Comparison of ENCODE assay signal across 16 cellular contexts in the genomic region with DNA sequence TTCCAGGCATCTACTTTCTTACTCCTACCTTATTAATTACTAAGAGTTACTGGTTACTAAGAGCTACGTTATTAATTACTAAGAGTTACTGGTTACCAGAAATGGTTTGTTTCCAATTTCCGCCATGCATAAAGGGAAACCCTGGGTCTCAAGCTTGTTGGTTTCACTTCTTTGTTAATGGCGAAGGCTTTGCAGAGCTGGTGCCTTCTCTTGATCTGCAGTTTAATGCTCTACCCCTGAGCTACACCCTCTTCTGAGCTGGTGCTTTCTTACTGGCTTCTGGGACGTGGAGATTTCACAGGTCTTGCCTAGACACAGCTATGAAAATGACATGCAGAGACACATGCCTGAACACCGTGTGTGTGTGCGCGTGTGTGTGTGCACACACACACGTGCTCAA. TPM values are rescaled to one million over a fixed set of nuclear protein-coding genes. Genes with fewer than 3 reads are reported as not detected.
DNase-seq lines count a peak whose midpoint lies in the region; ATAC-seq and TF ChIP-seq lines count a peak whose summit lies in the region.
"Had no signal": no experiment of that assay in that cellular context is flagged by ENCODE, and none has a peak within 500 bp of the region (broad histone marks: within the 10 kb centered on the region; RNA-seq: fewer than 3 reads in every experiment).

No MANE protein-coding gene starts in this region.

- intact Hi-C loops in IMR-90 (cut with micrococcal nuclease) = loop anchor here (2.0 kb wide), 1 partner anchor 63 kb away; no protein-coding TSS in a partner anchor
- intact Hi-C loops in OCI-LY7 (cut with micrococcal nuclease; ENCODE audit: unreplicated experiment) = no loop called here
- intact Hi-C loops in CD4-positive, alpha-beta memory T cell (cut with micrococcal nuclease) = no loop called here

- peak overlapping the region; percentile 96 for H3K4ac ChIP-seq in IMR-90 (ENCODE audit: low read depth, low read length)

- H3K4me2 ChIP-seq in IMR-90 (ENCODE audit: low read depth, low read length) (peak overlapping the region; percentile 60; the same call in 1 of the 2 replicates), smooth muscle cell (peak overlapping the region; percentile 46), OCI-LY7 (ENCODE audit: low read length) (no peak overlapping the region)

- H3K18ac ChIP-seq in IMR-90 (ENCODE audit: low read depth, low read length) = peak overlapping the region; percentile 88; the same call in 1 of the 2 replicates

- H3K36me3 ChIP-seq in IMR-90 (ENCODE audit: control insufficient read depth, insufficient read depth, low read length) = no peaks in the 10 kb centered on the region
- no peaks in the 10 kb centered on the region for H3K36me3 ChIP-seq in smooth muscle cell (ENCODE audit: low read depth)
- no peaks in the 10 kb centered on the region for H3K36me3 ChIP-seq in OCI-LY7 (ENCODE audit: insufficient read depth, low read length)
- H3K36me3 ChIP-seq in CD4-positive, alpha-beta memory T cell (ENCODE audit: insufficient read depth, low read length) = no peaks in the 10 kb centered on the region
- H3K36me3 ChIP-seq: left lung had no signal

- H4K91ac ChIP-seq in IMR-90 (ENCODE audit: insufficient read depth, low read depth, low read length) = peak overlapping the region; percentile 87

- dilution Hi-C loops in IMR-90 (cut with HindIII; ENCODE audit: low sequenced_read_pairs, unreplicated experiment) = no loop called here

- no TSS peak for BruUV-seq in IMR-90 (replicated peaks; lab: Mats Ljungman, UMichigan)
- BruUV-seq in OCI-LY7 (replicated peaks; lab: Mats Ljungman, UMichigan) = no TSS peak

- no peaks in the 10 kb centered on the region for H3K9me3 Mint-ChIP-seq in chondrocyte (ENCODE audit: low read depth)
- H3K9me3 Mint-ChIP-seq in CD4-positive, alpha-beta memory T cell = peaks cover 0 to 2% (median 0%) of the 10 kb centered on the region in 8 donors
- H3K9me3 Mint-ChIP-seq: dendritic cell treated with granulocyte-macrophage colony-stimulating factor and Interleukin-4, amounts not matched to agents 40 ng/mL and 50 ng/mL, for 4 days; stimulated activated effector memory CD8-positive, alpha-beta T cell treated with anti-CD3 and anti-CD28 coated beads, Interleukin-12 subunit alpha, Interleukin-12 subunit beta, amount 100 ng/mL, for 72 hours; T-helper 2 cell treated with Interferon-gamma antibody and Interleukin-4, amounts not matched to agents 5 μg/mL and 100 μg/mL, for 36 hours had no signal

- H3K9me1 ChIP-seq in IMR-90 (ENCODE audit: insufficient read depth, low read length) = peaks cover 25% of the 10 kb centered on the region

- TF ChIP-seq POLR2A in IMR-90 (IDR thresholded peaks at IDR 0.05; ENCODE audit: low read depth, low read length) = no peak

- H3K9ac ChIP-seq in IMR-90 (ENCODE audit: low read depth, low read length) = no peak overlapping the region
- no peak overlapping the region for H3K9ac ChIP-seq in smooth muscle cell (ENCODE audit: low read depth)

- H3K4me1 Mint-ChIP-seq in chondrocyte (ENCODE audit: low read depth) = peaks cover 54% of the 10 kb centered on the region
- peaks cover 0 to 1% (median 0%) of the 10 kb centered on the region in 4 donors for H3K4me1 Mint-ChIP-seq in CD4-positive, alpha-beta memory T cell

- peak overlapping the region; percentile 91 for H3K14ac ChIP-seq in IMR-90 (replicated peaks; ENCODE audit: low read depth, low read length)

- no peaks in the 10 kb centered on the region for H3K27me3 Mint-ChIP-seq in chondrocyte (ENCODE audit: low read depth)
- peaks cover 1 to 4% of the 10 kb centered on the region in 2 donors for H3K27me3 Mint-ChIP-seq in CD4-positive, alpha-beta memory T cell
- H3K27me3 Mint-ChIP-seq: activated naive CD8-positive, alpha-beta T cell; dendritic cell treated with granulocyte-macrophage colony-stimulating factor and Interleukin-4, amounts not matched to agents 40 ng/mL and 50 ng/mL, for 4 days had no signal

- H3K4me3 ChIP-seq in IMR-90 (ENCODE audit: insufficient read depth, low read depth, low read length) (no peak overlapping the region), smooth muscle cell (no peak overlapping the region), OCI-LY7 (ENCODE audit: low read depth, low read length, poor library complexity, severe bottlenecking) (no peak overlapping the region)
- H3K4me3 ChIP-seq in CD4-positive, alpha-beta memory T cell (ENCODE audit: low read length in 2 of 2) = no peak overlapping the region
- H3K4me3 ChIP-seq: left lung had no signal

- peak overlapping the region; percentile 92 for H3K23ac ChIP-seq in IMR-90 (ENCODE audit: low read depth, low read length)

- peaks cover 5 to 10% of the 10 kb centered on the region in 2 experiments; a peak in 2 of 4 replicates for H3K79me1 ChIP-seq in IMR-90 (ENCODE audit: low read depth in 1 of 2, low read length in 2 of 2)

- TF ChIP-seq RAD21 in IMR-90 (IDR thresholded peaks at IDR 0.05; ENCODE audit: low read length) = no peak

- H2BK20ac ChIP-seq in IMR-90 (ENCODE audit: low read depth, low read length) = peak overlapping the region; percentile 99

- DNase-seq in IMR-90 (no peak), chondrocyte (ENCODE audit: low spot score) (no peak), smooth muscle cell (lab: John Stamatoyannopoulos, UW; ENCODE audit: unreplicated experiment) (no peak), SKM-1 (lab: John Stamatoyannopoulos, UW; ENCODE audit: unreplicated experiment) (no peak), OCI-LY7 (ENCODE audit: low spot score) (no peak), T1000 (lab: John Stamatoyannopoulos, UW) (no peak)
- DNase-seq in CD4-positive, alpha-beta memory T cell = no peak
- DNase-seq: COR-L47, left lung had no signal

- in situ Hi-C loops in IMR-90 (cut with MboI; ENCODE audit: low sequenced_read_pairs) = no loop called here

- peaks cover 4% of the 10 kb centered on the region for H3F3A ChIP-seq in smooth muscle cell (ENCODE audit: low read depth)

- no peaks in the 10 kb centered on the region for H3K79me2 ChIP-seq in smooth muscle cell (ENCODE audit: low read depth)
- H3K79me2 ChIP-seq in OCI-LY7 (ENCODE audit: insufficient read depth, low read depth, low read length) = no peaks in the 10 kb centered on the region

- H3K27ac ChIP-seq in IMR-90 (ENCODE audit: insufficient read depth, low read length) (peak overlapping the region; percentile 53; the same call in 1 of the 2 replicates), smooth muscle cell (ENCODE audit: low read depth) (peak overlapping the region; percentile 84), OCI-LY7 (ENCODE audit: low read depth, low read length, poor library complexity, severe bottlenecking) (no peak overlapping the region)
- H3K27ac ChIP-seq in CD4-positive, alpha-beta memory T cell (ENCODE audit: low read depth, low read length) = no peak overlapping the region
- H3K27ac ChIP-seq: left lung had no signal

- H3K27me3 ChIP-seq in IMR-90 (ENCODE audit: control insufficient read depth, insufficient read depth, low read length) (no peaks in the 10 kb centered on the region), smooth muscle cell (ENCODE audit: low read depth) (no peaks in the 10 kb centered on the region)
- H3K27me3 ChIP-seq in CD4-positive, alpha-beta memory T cell (ENCODE audit: insufficient read depth, low read length) = no peaks in the 10 kb centered on the region
- H3K27me3 ChIP-seq: left lung had no signal

- H3K9me3 ChIP-seq in IMR-90 (ENCODE audit: control insufficient read depth, insufficient read depth, low read length) (no peaks in the 10 kb centered on the region), smooth muscle cell (replicated peaks; ENCODE audit: low read depth) (no peaks in the 10 kb centered on the region), OCI-LY7 (ENCODE audit: low read length) (no peaks in the 10 kb centered on the region)
- H3K9me3 ChIP-seq in CD4-positive, alpha-beta memory T cell (ENCODE audit: control insufficient read depth in 1 of 2, low read length in 2 of 2) = no peaks in the 10 kb centered on the region
- H3K9me3 ChIP-seq: left lung had no signal

- peak overlapping the region; percentile 18 for H3K4me3 Mint-ChIP-seq in chondrocyte (ENCODE audit: unreplicated experiment)
- H3K4me3 Mint-ChIP-seq in CD4-positive, alpha-beta memory T cell = no peak overlapping the region
- H3K4me3 Mint-ChIP-seq: activated naive CD8-positive, alpha-beta T cell; dendritic cell treated with granulocyte-macrophage colony-stimulating factor and Interleukin-4, amounts not matched to agents 40 ng/mL and 50 ng/mL, for 4 days; stimulated activated effector memory CD8-positive, alpha-beta T cell treated with anti-CD3 and anti-CD28 coated beads, Interleukin-12 subunit alpha, Interleukin-12 subunit beta, amount 100 ng/mL, for 72 hours; T-helper 2 cell treated with Interferon-gamma antibody and Interleukin-4, amounts not matched to agents 5 μg/mL and 100 μg/mL, for 36 hours had no signal

- H4K8ac ChIP-seq in IMR-90 (ENCODE audit: low read depth in 2 of 2, low read length in 2 of 2) = peak overlapping the region; percentile 64 to 88

- H2AK9ac ChIP-seq in IMR-90 (replicated peaks; ENCODE audit: low read depth, low read length, poor library complexity) = peak overlapping the region; percentile 86

- peak overlapping the region; percentile 71; the same call in 1 of the 2 replicates for H3K56ac ChIP-seq in IMR-90 (ENCODE audit: extremely low read depth, insufficient read depth, low read length)

- H3K9me2 ChIP-seq in OCI-LY7 (ENCODE audit: insufficient read depth, low read length) = no peaks in the 10 kb centered on the region

- WGBS in IMR-90 (ENCODE audit: extremely low coverage in 2 of 2, insufficient read length in 1 of 2), 2 experiments = 100% methylated on average over 5 of the region's 8 CpGs; no CpG with 5 or more reads in 1 of the 2 experiments
- WGBS in smooth muscle cell (ENCODE audit: low lambda C conversion rate) = 93% methylated on average over 8 of the region's 8 CpGs

- H2AFZ ChIP-seq in IMR-90 (replicated peaks; ENCODE audit: low read length, poor library complexity) (no peak overlapping the region), smooth muscle cell (ENCODE audit: low read depth) (no peak overlapping the region), OCI-LY7 (ENCODE audit: low read length) (no peak overlapping the region)

- H3K4me1 ChIP-seq in IMR-90 (ENCODE audit: control insufficient read depth, insufficient read depth, low read length) (peaks cover 14% of the 10 kb centered on the region), smooth muscle cell (ENCODE audit: low read depth) (peaks cover 4% of the 10 kb centered on the region), OCI-LY7 (ENCODE audit: insufficient read depth, low read length, poor library complexity, severe bottlenecking) (no peaks in the 10 kb centered on the region)
- H3K4me1 ChIP-seq in CD4-positive, alpha-beta memory T cell (ENCODE audit: insufficient read depth, low read length) = no peaks in the 10 kb centered on the region
- H3K4me1 ChIP-seq: left lung had no signal

- peak overlapping the region; percentile 98 for H2BK120ac ChIP-seq in IMR-90 (ENCODE audit: low read depth, low read length)

- H2AK5ac ChIP-seq in IMR-90 (ENCODE audit: low read depth, low read length) = peak overlapping the region; percentile 98

- no peak for TF ChIP-seq CTCF in IMR-90 (conservative IDR thresholded peaks at IDR 0.05; ENCODE audit: low read depth, low read length)
- no peak for TF ChIP-seq CTCF in chondrocyte (IDR thresholded peaks at IDR 0.05)
- no peak for TF ChIP-seq CTCF in smooth muscle cell (IDR thresholded peaks at IDR 0.05; ENCODE audit: borderline replicate concordance, insufficient read depth, poor library complexity, severe bottlenecking)
- TF ChIP-seq CTCF in OCI-LY7 (conservative IDR thresholded peaks at IDR 0.05; ENCODE audit: low read length) = no peak

- H2BK15ac ChIP-seq in IMR-90 (ENCODE audit: low read depth, low read length) = peak overlapping the region; percentile 91; the same call in 2 of the 3 replicates

- peak overlapping the region; percentile 69; the same call in 1 of the 2 replicates for H4K5ac ChIP-seq in IMR-90 (ENCODE audit: low read depth, low read length)

- ATAC-seq in GM19463 (IDR thresholded peaks at IDR 0.05; ENCODE audit: unreplicated experiment) = peak; percentile 53
- ATAC-seq in IMR-90 (ENCODE audit: low read depth) = no peak

- CTCF ChIA-PET in IMR-90 (lab: Yijun Ruan, JAX) (interaction anchor here (0.7 to 1.3 kb wide), 2 partner anchors 15 to 198 kb away, joined by 3 read pairs; no protein-coding TSS in a partner anchor), OCI-LY7 (lab: Charles Lee; ENCODE audit: unreplicated experiment) (no interaction called here)
- CTCF ChIA-PET in CD4-positive, alpha-beta memory T cell (lab: Charles Lee; ENCODE audit: partially characterized antibody) = interaction anchor here (1.0 to 1.8 kb wide), 3 partner anchors 10 to 50 kb away, joined by 3 to 4 read pairs (median 3); no protein-coding TSS in a partner anchor

- POLR2A ChIA-PET in IMR-90 (lab: Charles Lee; ENCODE audit: unreplicated experiment) (interaction anchor here (0.7 to 1.5 kb wide), 2 partner anchors 10 to 20 kb away, joined by 3 to 5 read pairs; no protein-coding TSS in a partner anchor), OCI-LY7 (lab: Charles Lee) (interaction anchor here (0.9 kb wide), 1 partner anchor 474 kb away, joined by 3 read pairs; no protein-coding TSS in a partner anchor)
- POLR2A ChIA-PET in CD4-positive, alpha-beta memory T cell (lab: Charles Lee; ENCODE audit: partially characterized antibody) = no interaction called here

- peak overlapping the region; percentile 90 for H2BK5ac ChIP-seq in IMR-90 (ENCODE audit: low read depth, low read length, poor library complexity, severe bottlenecking)

- H3K27ac Mint-ChIP-seq in chondrocyte (ENCODE audit: unreplicated experiment) = peak overlapping the region; percentile 95
- no peak overlapping the region for H3K27ac Mint-ChIP-seq in CD4-positive, alpha-beta memory T cell
- H3K27ac Mint-ChIP-seq: activated naive CD8-positive, alpha-beta T cell; dendritic cell treated with granulocyte-macrophage colony-stimulating factor and Interleukin-4, amounts not matched to agents 40 ng/mL and 50 ng/mL, for 4 days; stimulated activated effector memory CD8-positive, alpha-beta T cell treated with anti-CD3 and anti-CD28 coated beads, Interleukin-12 subunit alpha, Interleukin-12 subunit beta, amount 100 ng/mL, for 72 hours; T-helper 2 cell treated with Interferon-gamma antibody and Interleukin-4, amounts not matched to agents 5 μg/mL and 100 μg/mL, for 36 hours had no signal

- H3K36me3 Mint-ChIP-seq in chondrocyte (ENCODE audit: low read depth) = no peaks in the 10 kb centered on the region
- no peaks in the 10 kb centered on the region for H3K36me3 Mint-ChIP-seq in CD4-positive, alpha-beta memory T cell
- H3K36me3 Mint-ChIP-seq: activated naive CD8-positive, alpha-beta T cell; stimulated activated effector memory CD8-positive, alpha-beta T cell treated with anti-CD3 and anti-CD28 coated beads, Interleukin-12 subunit alpha, Interleukin-12 subunit beta, amount 100 ng/mL, for 72 hours had no signal

- H4K20me1 ChIP-seq in IMR-90 (ENCODE audit: insufficient read depth, low read length) (no peaks in the 10 kb centered on the region), smooth muscle cell (ENCODE audit: low read depth) (no peaks in the 10 kb centered on the region), OCI-LY7 (ENCODE audit: insufficient read depth, low read length) (no peaks in the 10 kb centered on the region)

RNA-seq across cellular contexts. Expression of a gene that starts 0.6 kb away (rescaled TPM):
- total RNA-seq in IMR-90 (2012; rRNA removed) (365 and 382 TPM in 2 replicates), chondrocyte (2.1 to 10.3 TPM (median 7.9 TPM) in 3 replicates), smooth muscle cell (8.8 and 14.8 TPM in 2 replicates), OCI-LY7 (2022) (not detected in 2 replicates)
- polyA plus RNA-seq in IMR-90 (2012; rRNA removed) (287 and 316 TPM in 2 replicates), smooth muscle cell (6.3 and 12.3 TPM in 2 replicates)
- 231 and 233 TPM in 2 replicates for polyA plus RNA-seq in IMR-90 (2012; cell fraction: cytosol; rRNA removed)
- polyA plus RNA-seq in IMR-90 (2012; cell fraction: nucleus; rRNA removed; ENCODE audit: low replicate concordance) = 693 and 899 TPM in 2 replicates
- total RNA-seq in OCI-LY7 (2014; rRNA removed; shearing (Covaris generic)) = not detected in 2 replicates
- not detected for total RNA-seq in CD4-positive, alpha-beta memory T cell
- polyA plus RNA-seq in CD4-positive, alpha-beta memory T cell = not detected
- total RNA-seq: activated CD8-positive, alpha-beta memory T cell treated with anti-CD3 and anti-CD28 coated beads for 36 hours had no signal

RNA-seq across cellular contexts. Expression of a gene that starts 26.9 kb away (rescaled TPM):
- total RNA-seq in IMR-90 (2012; rRNA removed) (not detected in 2 replicates), chondrocyte (not detected in 3 replicates), smooth muscle cell (not detected in 2 replicates), OCI-LY7 (2022) (not detected in 2 replicates)
- polyA plus RNA-seq in IMR-90 (2012; rRNA removed) (0.05 TPM in 1 of 2 replicates, not detected in the other), smooth muscle cell (0.18 TPM in 1 of 2 replicates, not detected in the other)
- 0.14 TPM in 1 of 2 replicates, not detected in the other for polyA plus RNA-seq in IMR-90 (2012; cell fraction: cytosol; rRNA removed)
- not detected in 2 replicates for polyA plus RNA-seq in IMR-90 (2012; cell fraction: nucleus; rRNA removed; ENCODE audit: low replicate concordance)
- total RNA-seq in OCI-LY7 (2014; rRNA removed; shearing (Covaris generic)) = not detected in 2 replicates
- total RNA-seq in CD4-positive, alpha-beta memory T cell = not detected
- polyA plus RNA-seq in CD4-positive, alpha-beta memory T cell = not detected
- total RNA-seq: activated CD8-positive, alpha-beta memory T cell treated with anti-CD3 and anti-CD28 coated beads for 36 hours; glomerular endothelial cell; left lung had no signal

RNA-seq across cellular contexts. Expression of a gene that starts 51.1 kb away (rescaled TPM):
- total RNA-seq in IMR-90 (2012; rRNA removed) = under 0.01 TPM in 1 of 2 replicates, not detected in the other
- polyA plus RNA-seq in IMR-90 (2012; rRNA removed) = 0.53 and 0.86 TPM in 2 replicates
- 0.32 and 0.45 TPM in 2 replicates for polyA plus RNA-seq in IMR-90 (2012; cell fraction: cytosol; rRNA removed)
- 0.72 and 0.95 TPM in 2 replicates for polyA plus RNA-seq in IMR-90 (2012; cell fraction: nucleus; rRNA removed; ENCODE audit: low replicate concordance)
- total RNA-seq in chondrocyte = not detected in 3 replicates
- not detected in 2 replicates for total RNA-seq in smooth muscle cell
- 0.45 TPM in 1 of 2 replicates, not detected in the other for polyA plus RNA-seq in smooth muscle cell
- not detected in 2 replicates for total RNA-seq in OCI-LY7 (2014; rRNA removed; shearing (Covaris generic))
- total RNA-seq in OCI-LY7 (2022) = not detected in 2 replicates
- total RNA-seq in CD4-positive, alpha-beta memory T cell = not detected
- polyA plus RNA-seq in CD4-positive, alpha-beta memory T cell = 10 to 100 TPM; 12.3 to 23.7 TPM
- total RNA-seq: glomerular endothelial cell, left lung had no signal

Comparison
In these comparisons a context has a peak if more than half of its experiments do, and no peak if none do; other contexts are left out.
1. H3K27ac ChIP-seq: peak in IMR-90 (single experiment) and smooth muscle cell (single experiment); none in OCI-LY7 (single experiment) and CD4-positive, alpha-beta memory T cell (single experiment).
2. RNA of a gene that starts 0.6 kb away (total RNA-seq): 365 to 382 TPM in IMR-90; 2.1 to 10.3 TPM in chondrocyte, 8.8 to 14.8 TPM in smooth muscle cell, not detected in OCI-LY7 and not detected in CD4-positive, alpha-beta memory T cell; every median in the first group is over 10 times any median in the second.